ENCODE assay signal across 19 cellular contexts in the genomic region with DNA sequence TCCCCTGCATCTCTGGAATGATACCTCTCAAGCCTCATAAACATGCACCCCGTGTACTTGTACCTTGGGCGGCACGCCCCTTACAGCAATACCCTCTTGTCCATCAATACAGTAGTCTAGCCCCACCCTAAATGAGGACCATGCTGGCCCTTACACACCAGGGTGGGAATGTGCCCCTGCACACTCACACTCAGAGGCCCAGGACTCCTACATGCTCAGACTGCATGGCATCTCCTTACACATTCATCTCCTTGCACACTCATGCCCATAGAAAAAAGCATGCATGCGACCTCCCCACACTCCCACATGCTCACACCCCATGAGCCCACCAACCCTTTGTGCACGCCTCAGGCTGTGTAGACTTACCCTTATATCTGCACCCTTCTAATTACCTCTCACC. TPM values are rescaled to one million over a fixed set of nuclear protein-coding genes. Genes with fewer than 3 reads are reported as not detected.
DNase-seq lines count a peak whose midpoint lies in the region; ATAC-seq, FAIRE-seq and TF ChIP-seq lines count a peak whose summit lies in the region.
"Had no signal": no experiment of that assay in that cellular context is flagged by ENCODE, and none has a peak within 500 bp of the region (broad histone marks: within the 10 kb centered on the region; RNA-seq: fewer than 3 reads in every experiment).

No MANE protein-coding gene starts in this region.

- no peak overlapping the region for H3K27ac ChIP-seq in left ventricle myocardium inferior (replicated peaks)
- no peak overlapping the region for H3K27ac ChIP-seq in kidney (ENCODE audit: low read depth in 2 of 2, low read length in 2 of 2)
- no peak overlapping the region for H3K27ac ChIP-seq in sigmoid colon
- H3K27ac ChIP-seq: 22Rv1, BLaER1, GM23248 had no signal

- H3K36me3 ChIP-seq in left ventricle myocardium inferior (peaks cover 29% of the 10 kb centered on the region), kidney (ENCODE audit: control insufficient read depth in 1 of 2, insufficient read depth in 2 of 2, low read length in 2 of 2) (no peaks in the 10 kb centered on the region), sigmoid colon (peaks cover 10 to 48% (median 19%) of the 10 kb centered on the region in 4 donors)
- H3K36me3 ChIP-seq: BLaER1 had no signal

- H3K27me3 ChIP-seq in left ventricle myocardium inferior (ENCODE audit: low read depth) (no peaks in the 10 kb centered on the region), sigmoid colon (no peaks in the 10 kb centered on the region)
- H3K27me3 ChIP-seq: BLaER1 had no signal

- intact Hi-C loops in cardiac septum (cut with DNase I) (loop anchor here (2.0 kb wide), 1 partner anchor 15 kb away; no protein-coding TSS in a partner anchor), left ventricle myocardium inferior (cut with micrococcal nuclease) (no loop called here), kidney (cut with DNase I) (no loop called here), sigmoid colon (cut with DNase I) (no loop called here)

- no peak for TF ChIP-seq CTCF in left ventricle myocardium inferior (IDR thresholded peaks at IDR 0.05; ENCODE audit: borderline replicate concordance)
- TF ChIP-seq CTCF in kidney (IDR thresholded peaks at IDR 0.05; ENCODE audit: borderline replicate concordance, extremely low read depth, insufficient read depth) = no peak
- no peak for TF ChIP-seq CTCF in sigmoid colon (IDR thresholded peaks at IDR 0.05)

- H3K9me3 ChIP-seq in left ventricle myocardium inferior (replicated peaks) = no peaks in the 10 kb centered on the region
- H3K9me3 ChIP-seq in kidney (ENCODE audit: control insufficient read depth in 1 of 2, low read length in 2 of 2) = no peaks in the 10 kb centered on the region
- no peaks in the 10 kb centered on the region for H3K9me3 ChIP-seq in sigmoid colon
- H3K9me3 ChIP-seq: BLaER1 had no signal

- no peak for TF ChIP-seq POLR2A in sigmoid colon (IDR thresholded peaks at IDR 0.05)
- no peak for TF ChIP-seq POLR2A in H54 (IDR thresholded peaks at IDR 0.05; ENCODE audit: low read depth, low read length)

- no peak for TF ChIP-seq EP300 in sigmoid colon (IDR thresholded peaks at IDR 0.05)

- peaks cover 24% of the 10 kb centered on the region for H3K4me1 ChIP-seq in left ventricle myocardium inferior
- peaks cover 0 to 6% of the 10 kb centered on the region in 2 donors for H3K4me1 ChIP-seq in kidney (ENCODE audit: control insufficient read depth in 1 of 2, insufficient read depth in 1 of 2, low read depth in 1 of 2, low read length in 2 of 2)
- H3K4me1 ChIP-seq in sigmoid colon = peaks cover 0 to 15% (median 11%) of the 10 kb centered on the region in 4 donors

- WGBS in sigmoid colon, 2 donors = 83 to 93% methylated on average over 5 of the region's 5 CpGs

- no peak overlapping the region for H3K9ac ChIP-seq in kidney (ENCODE audit: low read length in 2 of 2)
- H3K9ac ChIP-seq: BLaER1, GM23248 had no signal

- H3K4me3 ChIP-seq in left ventricle myocardium inferior (no peak overlapping the region), kidney (ENCODE audit: low read length in 2 of 2) (no peak overlapping the region), sigmoid colon (no peak overlapping the region)
- H3K4me3 ChIP-seq: BLaER1, GM23248 had no signal

- FAIRE-seq in kidney (lab: Jason Lieb, UNC) = no peak
- no peak for FAIRE-seq in H54 (lab: Jason Lieb, UNC)

- no peak for ATAC-seq in GM19455 (IDR thresholded peaks at IDR 0.05; ENCODE audit: unreplicated experiment)

- DNase-seq in cardiac septum (ENCODE audit: low spot score) = peak; percentile 53
- DNase-seq in left ventricle myocardium inferior = no peak
- DNase-seq in kidney = peak; percentile 25
- DNase-seq in sigmoid colon = peak; percentile 34
- no peak for DNase-seq in H54 (ENCODE audit: insufficient read length, low spot score)
- no peak for DNase-seq in NCI-H345 (lab: John Stamatoyannopoulos, UW)
- DNase-seq: CD4-positive, alpha-beta memory T cell; DMS79 treated with DMSO at 0.1 percent for 48 hours; GF-D8; HCEC 1CT had no signal

RNA-seq across cellular contexts. Expression of a gene that starts 22.0 kb away (rescaled TPM):
- total RNA-seq in cardiac septum (806 TPM), left ventricle myocardium inferior (520 TPM), kidney (66.3 TPM), sigmoid colon (100 to 1,000 TPM in 3 of 4 donors, 10 to 100 TPM in 1; 66.6 to 588 (median 204) TPM)
- polyA plus RNA-seq in kidney (ENCODE audit: insufficient read depth, low read depth, low replicate concordance) (26.2 TPM), sigmoid colon (10 to 100 TPM in 1 of 3 donors, 1 to 10 TPM in 2; 1.8 to 21.0 (median 3.6) TPM)
- polyA plus RNA-seq: CD4-positive, alpha-beta memory T cell had no signal

RNA-seq across cellular contexts. Expression of a gene that starts 30.2 kb away (rescaled TPM):
- total RNA-seq in cardiac septum (97.7 TPM), left ventricle myocardium inferior (109 TPM), kidney (116 TPM), sigmoid colon (100 to 1,000 TPM; 173 to 356 (median 317) TPM)
- polyA plus RNA-seq in kidney (ENCODE audit: insufficient read depth, low read depth, low replicate concordance) (451 TPM), sigmoid colon (100 to 1,000 TPM; 329 to 655 (median 634) TPM)

RNA-seq across cellular contexts. Expression of a gene that starts 34.5 kb away (rescaled TPM):
- total RNA-seq in cardiac septum = 26.3 TPM
- 12.2 TPM for total RNA-seq in left ventricle myocardium inferior
- 11.1 TPM for total RNA-seq in kidney
- polyA plus RNA-seq in kidney (ENCODE audit: insufficient read depth, low read depth, low replicate concordance) = 30.2 TPM
- total RNA-seq in sigmoid colon = 10 to 100 TPM; 11.2 to 37.5 (median 32.1) TPM
- polyA plus RNA-seq in sigmoid colon = 10 to 100 TPM in 2 of 3 donors, 1 to 10 TPM in 1; 8.4 to 34.4 (median 27.1) TPM

RNA-seq across cellular contexts. Expression of a gene that starts 43.1 kb away (rescaled TPM):
- 914 TPM for total RNA-seq in cardiac septum
- total RNA-seq in left ventricle myocardium inferior = 705 TPM
- 1,130 TPM for total RNA-seq in kidney
- polyA plus RNA-seq in kidney (ENCODE audit: insufficient read depth, low read depth, low replicate concordance) = 1,381 TPM
- 100 to 1,000 TPM; 670 to 933 (median 849) TPM for total RNA-seq in sigmoid colon
- 1,000 to 10,000 TPM in 1 of 3 donors, 100 to 1,000 TPM in 2; 450 to 1,058 (median 486) TPM for polyA plus RNA-seq in sigmoid colon

RNA-seq across cellular contexts. Expression of a gene that starts 49.0 kb away (rescaled TPM):
- total RNA-seq in cardiac septum (not detected), left ventricle myocardium inferior (not detected), kidney (not detected), sigmoid colon (not detected)
- polyA plus RNA-seq in kidney (ENCODE audit: insufficient read depth, low read depth, low replicate concordance) (not detected), sigmoid colon (not detected)
- total RNA-seq: A673; CD4-positive, alpha-beta memory T cell; GM23248; H4; HT-29 had no signal
- polyA plus RNA-seq: AG04450; CD14-positive monocyte; CD4-positive, alpha-beta memory T cell; GM23248 had no signal

Comparison
In these comparisons a context has a peak if more than half of its experiments do, and no peak if none do; other contexts are left out.
1. DNase-seq: peak in cardiac septum (single experiment), kidney (single experiment) and sigmoid colon (single experiment); none in left ventricle myocardium inferior (single experiment), H54 (single experiment) and NCI-H345 (single experiment).